Comparison of ENCODE assay signal across 1 cellular context in the genomic region with DNA sequence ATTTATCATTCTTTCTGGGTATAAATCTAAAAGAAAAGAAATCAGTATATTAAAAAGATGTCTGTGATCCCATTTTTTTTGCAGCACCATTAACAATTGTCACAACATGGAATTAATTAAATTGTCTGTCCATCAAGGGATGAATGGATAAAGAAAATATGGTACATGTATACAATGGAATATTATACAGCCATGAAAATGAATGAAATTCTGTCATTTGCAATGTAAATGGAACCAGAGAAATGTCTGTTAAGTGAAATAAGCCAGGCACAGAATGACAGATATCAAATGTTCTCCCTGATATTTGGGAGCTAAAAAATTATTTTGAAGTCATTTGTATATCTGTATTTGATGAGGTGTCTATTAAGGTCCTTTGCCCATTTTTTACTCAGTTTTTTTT.
TF ChIP-seq lines count a peak whose summit lies in the region.

No MANE protein-coding gene starts in this region.

TF ChIP-seq in SK-N-SH, 30 proteins besides CTCF, POLR2A, EP300 and RAD21 (continued from another document):
- TF ChIP-seq, protein P1, sequence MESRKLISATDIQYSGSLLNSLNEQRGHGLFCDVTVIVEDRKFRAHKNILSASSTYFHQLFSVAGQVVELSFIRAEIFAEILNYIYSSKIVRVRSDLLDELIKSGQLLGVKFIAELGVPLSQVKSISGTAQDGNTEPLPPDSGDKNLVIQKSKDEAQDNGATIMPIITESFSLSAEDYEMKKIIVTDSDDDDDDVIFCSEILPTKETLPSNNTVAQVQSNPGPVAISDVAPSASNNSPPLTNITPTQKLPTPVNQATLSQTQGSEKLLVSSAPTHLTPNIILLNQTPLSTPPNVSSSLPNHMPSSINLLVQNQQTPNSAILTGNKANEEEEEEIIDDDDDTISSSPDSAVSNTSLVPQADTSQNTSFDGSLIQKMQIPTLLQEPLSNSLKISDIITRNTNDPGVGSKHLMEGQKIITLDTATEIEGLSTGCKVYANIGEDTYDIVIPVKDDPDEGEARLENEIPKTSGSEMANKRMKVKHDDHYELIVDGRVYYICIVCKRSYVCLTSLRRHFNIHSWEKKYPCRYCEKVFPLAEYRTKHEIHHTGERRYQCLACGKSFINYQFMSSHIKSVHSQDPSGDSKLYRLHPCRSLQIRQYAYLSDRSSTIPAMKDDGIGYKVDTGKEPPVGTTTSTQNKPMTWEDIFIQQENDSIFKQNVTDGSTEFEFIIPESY (IDR thresholded peaks at IDR 0.05; ENCODE audit: borderline replicate concordance, low read depth) = no peak
- no peak for TF ChIP-seq FOSL2 (IDR thresholded peaks at IDR 0.05; ENCODE audit: borderline replicate concordance, low read depth)
- no peak for TF ChIP-seq FOXM1 (IDR thresholded peaks at IDR 0.05; ENCODE audit: low read depth)
- no peak for TF ChIP-seq GATA2 (CRISPR knock-in tag; IDR thresholded peaks at IDR 0.05)
